9 cellular contexts compared by ENCODE assay signal in genomic region chr5:172788771-172789686, GRCh38. TPM values are rescaled to one million over a fixed set of nuclear protein-coding genes. Genes with fewer than 3 reads are reported as not detected.
DNase-seq lines count a peak whose midpoint lies in the region; ATAC-seq and TF ChIP-seq lines count a peak whose summit lies in the region.
"Had no signal": no experiment of that assay in that cellular context is flagged by ENCODE, and none has a peak within 500 bp of the region (broad histone marks: within the 10 kb centered on the region; RNA-seq: fewer than 3 reads in every experiment).

No MANE protein-coding gene starts in this region.

- peaks cover 5% of the 10 kb centered on the region for H3K36me3 Mint-ChIP-seq in dendritic cell treated with granulocyte-macrophage colony-stimulating factor and Interleukin-4, amounts not matched to agents 40 ng/mL and 50 ng/mL, for 4 days (ENCODE audit: low read depth)
- no peaks in the 10 kb centered on the region for H3K36me3 Mint-ChIP-seq in glutamatergic neuron (ENCODE audit: unreplicated experiment)

- no peaks in the 10 kb centered on the region for H3K36me3 ChIP-seq in HUES64 (ENCODE audit: insufficient read depth, low read length)
- no peaks in the 10 kb centered on the region for H3K36me3 ChIP-seq in mesenchymal stem cell (ENCODE audit: control insufficient read depth in 1 of 2, insufficient read depth in 2 of 2, low read depth in 1 of 2, low read length in 2 of 2)

- DNase-seq in mesenchymal stem cell (peak; percentile 79), substantia nigra (lab: John Stamatoyannopoulos, UW) (peak in 5 of 49 donors; percentile 22 to 50 (median 37)), glutamatergic neuron (no peak), NCI-H2196 treated with DMSO at 0.1 percent for 48 hours (lab: John Stamatoyannopoulos, UW; ENCODE audit: unreplicated experiment) (no peak)

- peaks cover 53% of the 10 kb centered on the region for H3K4me1 Mint-ChIP-seq in dendritic cell treated with granulocyte-macrophage colony-stimulating factor and Interleukin-4, amounts not matched to agents 40 ng/mL and 50 ng/mL, for 4 days (ENCODE audit: low read depth)
- H3K4me1 Mint-ChIP-seq in glutamatergic neuron (ENCODE audit: low read depth, unreplicated experiment) = no peaks in the 10 kb centered on the region

- peak overlapping the region; percentile 90 for H2BK15ac ChIP-seq in mesenchymal stem cell (ENCODE audit: low read depth, poor library complexity, severe bottlenecking)

- peak overlapping the region; percentile 73 to 82 for H2BK12ac ChIP-seq in mesenchymal stem cell (ENCODE audit: low read length in 2 of 2)

- TF ChIP-seq CTCF in glutamatergic neuron (IDR thresholded peaks at IDR 0.05; ENCODE audit: partially characterized antibody, unreplicated experiment) = no peak

- 74% methylated on average over 21 of the region's 21 CpGs for WGBS in HUES64
- 70% methylated on average over 18 of the region's 21 CpGs for WGBS in mesenchymal stem cell

- H3K27ac ChIP-seq in HUES64 (ENCODE audit: low read depth, low read length) (peak overlapping the region; percentile 43; the same call in 1 of the 2 replicates), mesenchymal stem cell (ENCODE audit: low read length, poor library complexity, severe bottlenecking) (no peak overlapping the region), substantia nigra (ENCODE audit: low read depth, low read length, poor library complexity, severe bottlenecking) (peak overlapping the region; percentile 11)
- H3K27ac ChIP-seq: epithelial cell of prostate had no signal

- H3K27ac Mint-ChIP-seq in dendritic cell treated with granulocyte-macrophage colony-stimulating factor and Interleukin-4, amounts not matched to agents 40 ng/mL and 50 ng/mL, for 4 days = peak overlapping the region; percentile 75
- no peak overlapping the region for H3K27ac Mint-ChIP-seq in glutamatergic neuron (ENCODE audit: unreplicated experiment)

- H4K8ac ChIP-seq in mesenchymal stem cell (ENCODE audit: low read length) = peak overlapping the region; percentile 84

- H3K18ac ChIP-seq in mesenchymal stem cell (ENCODE audit: low read depth in 1 of 2, low read length in 2 of 2) = peak overlapping the region; percentile 56 to 80

- no peak overlapping the region for H3K4me2 ChIP-seq in mesenchymal stem cell (ENCODE audit: low read length, poor library complexity, severe bottlenecking)

- peak overlapping the region; percentile 11 for H2BK120ac ChIP-seq in mesenchymal stem cell (ENCODE audit: low read depth, low read length)

- H3K27me3 ChIP-seq in HUES64 (ENCODE audit: insufficient read depth, low read length) (no peaks in the 10 kb centered on the region), mesenchymal stem cell (ENCODE audit: control insufficient read depth in 1 of 2, insufficient read depth in 1 of 2, low read length in 2 of 2) (no peaks in the 10 kb centered on the region)

- no peak overlapping the region for H2AFZ ChIP-seq in mesenchymal stem cell (ENCODE audit: low read depth, low read length)

- intact Hi-C loops in dendritic cell treated with granulocyte-macrophage colony-stimulating factor and Interleukin-4, amounts not matched to agents 40 ng/mL and 50 ng/mL, for 4 days (cut with micrococcal nuclease) = no loop called here

- H3K9me3 ChIP-seq in HUES64 (ENCODE audit: insufficient read depth, low read depth, low read length) (no peaks in the 10 kb centered on the region), mesenchymal stem cell (ENCODE audit: control insufficient read depth, low read length) (no peaks in the 10 kb centered on the region)

- H3K4me3 ChIP-seq in HUES64 (ENCODE audit: low read length) (no peak overlapping the region), mesenchymal stem cell (ENCODE audit: insufficient read depth in 1 of 2, low read depth in 1 of 2, low read length in 2 of 2) (peak overlapping the region in 1 of 2 experiments; percentile 42)

- H3K9ac ChIP-seq in HUES64 (ENCODE audit: low read depth, low read length) = no peak overlapping the region
- peak overlapping the region; percentile 83 for H3K9ac ChIP-seq in mesenchymal stem cell (ENCODE audit: low read length)

- no peaks in the 10 kb centered on the region for H3K79me1 ChIP-seq in mesenchymal stem cell (replicated peaks; ENCODE audit: low read length, poor library complexity, severe bottlenecking)

- H2BK5ac ChIP-seq in mesenchymal stem cell (ENCODE audit: low read depth, low read length, poor library complexity, severe bottlenecking) = no peak overlapping the region

- H3K23ac ChIP-seq in mesenchymal stem cell (ENCODE audit: low read length in 2 of 2) = no peak overlapping the region

- peaks cover 10% of the 10 kb centered on the region for H3K4me1 ChIP-seq in HUES64 (ENCODE audit: insufficient read depth, low read length)
- peaks cover 24% of the 10 kb centered on the region for H3K4me1 ChIP-seq in mesenchymal stem cell (ENCODE audit: control insufficient read depth, insufficient read depth, low read depth, low read length)

- peak overlapping the region in 1 of 2 experiments; percentile 64 for H3K14ac ChIP-seq in mesenchymal stem cell (ENCODE audit: low read length in 2 of 2)

- H3K4me3 Mint-ChIP-seq in dendritic cell treated with granulocyte-macrophage colony-stimulating factor and Interleukin-4, amounts not matched to agents 40 ng/mL and 50 ng/mL, for 4 days = no peak overlapping the region
- H3K4me3 Mint-ChIP-seq in glutamatergic neuron (ENCODE audit: unreplicated experiment) = no peak overlapping the region

- peak overlapping the region; percentile 66 for H2AK5ac ChIP-seq in mesenchymal stem cell (ENCODE audit: low read length, severe bottlenecking)

- no peaks in the 10 kb centered on the region for H3K9me3 Mint-ChIP-seq in dendritic cell treated with granulocyte-macrophage colony-stimulating factor and Interleukin-4, amounts not matched to agents 40 ng/mL and 50 ng/mL, for 4 days
- peaks cover 1% of the 10 kb centered on the region for H3K9me3 Mint-ChIP-seq in glutamatergic neuron (ENCODE audit: unreplicated experiment)

- peak overlapping the region; percentile 2 for H4K91ac ChIP-seq in mesenchymal stem cell (ENCODE audit: low read length)

- H3K4ac ChIP-seq in mesenchymal stem cell (ENCODE audit: low read depth in 1 of 2, low read length in 2 of 2) = peak overlapping the region; percentile 42 to 82

- ATAC-seq in GM21390 (IDR thresholded peaks at IDR 0.05; ENCODE audit: unreplicated experiment) = no peak
- ATAC-seq in GM18873 (IDR thresholded peaks at IDR 0.05; ENCODE audit: low FRiP score, unreplicated experiment) = no peak

- H3K27me3 Mint-ChIP-seq in dendritic cell treated with granulocyte-macrophage colony-stimulating factor and Interleukin-4, amounts not matched to agents 40 ng/mL and 50 ng/mL, for 4 days = no peaks in the 10 kb centered on the region
- H3K27me3 Mint-ChIP-seq in glutamatergic neuron (ENCODE audit: unreplicated experiment) = peaks cover 6% of the 10 kb centered on the region

RNA-seq across cellular contexts. Expression of gene DUSP1, which starts 18.0 kb away (rescaled TPM):
- polyA plus RNA-seq in HUES64 (2013, experiment 1 of 2) = 6.8 TPM
- polyA plus RNA-seq in HUES64 (2013, experiment 2 of 2) = 6.7 TPM
- 214 TPM for polyA plus RNA-seq in mesenchymal stem cell (2013, experiment 1 of 2)
- 205 TPM for polyA plus RNA-seq in mesenchymal stem cell (2013, experiment 2 of 2)
- total RNA-seq in glutamatergic neuron (ENCODE audit: unreplicated experiment) = 91.7 TPM

RNA-seq across cellular contexts. Expression of gene ERGIC1, which starts 45.0 kb away (rescaled TPM):
- 59.1 TPM for polyA plus RNA-seq in HUES64 (2013, experiment 1 of 2)
- polyA plus RNA-seq in HUES64 (2013, experiment 2 of 2) = 70.5 TPM
- 143 TPM for polyA plus RNA-seq in mesenchymal stem cell (2013, experiment 1 of 2)
- polyA plus RNA-seq in mesenchymal stem cell (2013, experiment 2 of 2) = 140 TPM
- total RNA-seq in glutamatergic neuron (ENCODE audit: unreplicated experiment) = 76.2 TPM
